In the genomic region with DNA sequence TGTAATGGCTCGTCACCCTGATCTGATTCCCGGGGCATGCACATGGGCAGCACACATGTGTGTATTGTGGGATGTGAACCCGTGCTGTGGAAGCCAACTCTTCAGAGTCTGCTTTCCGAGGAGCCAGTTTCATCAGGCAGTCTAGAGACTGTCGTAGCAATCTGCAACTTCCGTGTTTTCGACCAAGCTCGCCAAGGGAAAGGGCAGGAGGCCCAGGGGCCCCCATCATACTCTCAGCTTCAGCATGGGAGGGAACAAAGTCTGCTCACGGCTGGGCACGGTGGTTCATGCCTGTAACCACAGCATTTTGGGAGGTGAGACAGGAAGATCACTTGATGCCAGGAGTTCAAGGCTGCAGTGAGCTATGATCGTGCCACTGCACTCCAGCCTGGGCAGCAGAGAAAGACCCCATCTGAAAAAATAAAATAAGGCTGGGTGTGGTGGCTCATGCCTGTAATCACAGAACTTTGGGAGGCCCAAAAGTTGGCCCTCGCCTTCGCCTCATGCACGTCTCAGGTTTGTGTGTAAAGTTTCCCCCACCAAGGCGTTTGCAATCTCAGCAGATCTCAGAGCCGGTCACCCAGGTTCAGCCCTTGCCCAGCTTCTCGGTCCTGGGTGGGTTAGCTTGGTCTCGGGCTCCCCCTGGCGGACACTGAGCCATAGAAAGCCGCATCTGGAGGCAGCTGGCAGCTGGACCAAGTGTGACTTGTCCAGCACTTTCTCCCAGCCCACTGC, we compare ENCODE assay signal across 8 cellular contexts. TPM values are rescaled to one million over a fixed set of nuclear protein-coding genes. Genes with fewer than 3 reads are reported as not detected.
A peak's percentile ranks its signal among the peaks of the same experiment; 100 is the strongest.
DNase-seq lines count a peak whose midpoint lies in the region; ATAC-seq and TF ChIP-seq lines count a peak whose summit lies in the region.

No MANE protein-coding gene starts in this region.

- TF ChIP-seq POLR2A in esophagus muscularis mucosa (IDR thresholded peaks at IDR 0.05; ENCODE audit: low read depth) = no peak

- TF ChIP-seq EP300 in esophagus muscularis mucosa (IDR thresholded peaks at IDR 0.05) = no peak

- 52% methylated on average over 11 of the region's 20 CpGs for WGBS in esophagus muscularis mucosa

- DNase-seq in COR-L47 (lab: John Stamatoyannopoulos, UW) (peak; percentile 72), HT-29 (ENCODE audit: low spot score) (peak; percentile 90), Panc1 (ENCODE audit: low read depth, low spot score) (peak; percentile 69), esophagus muscularis mucosa (ENCODE audit: extremely low spot score) (peak; percentile 97)
- peak; percentile 90 for DNase-seq in activated T-cell treated with anti-CD3 and anti-CD28 coated beads, Interleukin-2, amount 50 U/mL, for 24 hours
- peak; percentile 53 to 85 (median 70) for DNase-seq in naive thymus-derived CD4-positive, alpha-beta T cell
- peak; percentile 55 to 66 for DNase-seq in stimulated activated CD8-positive, alpha-beta memory T cell treated with anti-CD3 and anti-CD28 coated beads, Interleukin-7, amount 100 ng/mL, for 4 hours (ENCODE audit: low read depth in 2 of 2)

- no peaks in the 10 kb centered on the region for H3K9me3 Mint-ChIP-seq in activated T-cell treated with anti-CD3 and anti-CD28 coated beads, Interleukin-2, amount 50 U/mL, for 24 hours
- peaks cover 0 to 2% (median 0%) of the 10 kb centered on the region in 11 donors for H3K9me3 Mint-ChIP-seq in naive thymus-derived CD4-positive, alpha-beta T cell

- H3K9me3 ChIP-seq in Panc1 (ENCODE audit: control insufficient read depth, insufficient read depth, low read depth, low read length) (no peaks in the 10 kb centered on the region), esophagus muscularis mucosa (no peaks in the 10 kb centered on the region)
- no peaks in the 10 kb centered on the region for H3K9me3 ChIP-seq in naive thymus-derived CD4-positive, alpha-beta T cell (ENCODE audit: control insufficient read depth in 2 of 3, low read length in 3 of 3)

- H3K4me1 ChIP-seq in Panc1 (ENCODE audit: control insufficient read depth, insufficient read depth, low read length) (no peaks in the 10 kb centered on the region; the same call in 1 of the 2 replicates), esophagus muscularis mucosa (peaks cover 6 to 14% (median 9%) of the 10 kb centered on the region in 4 donors)
- peaks cover 0 to 4% of the 10 kb centered on the region in 2 donors for H3K4me1 ChIP-seq in naive thymus-derived CD4-positive, alpha-beta T cell (ENCODE audit: control insufficient read depth in 2 of 2, insufficient read depth in 2 of 2, low read length in 2 of 2)

- in situ Hi-C loops in Panc1 (cut with HindIII; ENCODE audit: low pct_unique_long_range_greater_than_20kb, low sequenced_read_pairs) = no loop called here

- CTCF ChIA-PET in Panc1 (lab: Charles Lee) = interaction anchor here (0.6 to 1.8 kb wide), 5 partner anchors 14 to 223 kb away, joined by 3 to 23 read pairs (median 5); no protein-coding TSS in a partner anchor
- CTCF ChIA-PET in naive thymus-derived CD4-positive, alpha-beta T cell (lab: Charles Lee) = interaction anchor here (0.5 to 2.6 kb wide), 16 partner anchors 35 to 1686 kb away, joined by 3 to 45 read pairs (median 5); a partner anchor contains a TSS

- H3K27ac ChIP-seq in Panc1 (ENCODE audit: low read length) (peak overlapping the region; percentile 72), esophagus muscularis mucosa (replicated peaks in 1 of 4) (no peak overlapping the region)
- H3K27ac ChIP-seq in naive thymus-derived CD4-positive, alpha-beta T cell (ENCODE audit: low read depth, low read length) = no peak overlapping the region

- H3K27ac Mint-ChIP-seq in activated T-cell treated with anti-CD3 and anti-CD28 coated beads, Interleukin-2, amount 50 U/mL, for 24 hours = no peak overlapping the region
- H3K27ac Mint-ChIP-seq in naive thymus-derived CD4-positive, alpha-beta T cell = no peak overlapping the region

- H3K36me3 ChIP-seq in Panc1 (ENCODE audit: control insufficient read depth, insufficient read depth, low read length) = no peaks in the 10 kb centered on the region
- no peaks in the 10 kb centered on the region for H3K36me3 ChIP-seq in esophagus muscularis mucosa
- no peaks in the 10 kb centered on the region for H3K36me3 ChIP-seq in naive thymus-derived CD4-positive, alpha-beta T cell (ENCODE audit: control insufficient read depth in 2 of 3, insufficient read depth in 3 of 3, low read length in 3 of 3)

- ATAC-seq in Panc1 (peak; percentile 92), HG03045 (IDR thresholded peaks at IDR 0.05; ENCODE audit: unreplicated experiment) (no peak)
- ATAC-seq in naive thymus-derived CD4-positive, alpha-beta T cell = peak; percentile 80

- no peak overlapping the region for H3K4me3 ChIP-seq in Panc1 (ENCODE audit: low read depth in 2 of 2, low read length in 2 of 2)
- H3K4me3 ChIP-seq in esophagus muscularis mucosa = no peak overlapping the region
- no peak overlapping the region for H3K4me3 ChIP-seq in naive thymus-derived CD4-positive, alpha-beta T cell (ENCODE audit: low read length)

- H3K27me3 ChIP-seq in Panc1 (ENCODE audit: control insufficient read depth, insufficient read depth, low read length) (no peaks in the 10 kb centered on the region), esophagus muscularis mucosa (no peaks in the 10 kb centered on the region)
- no peaks in the 10 kb centered on the region for H3K27me3 ChIP-seq in naive thymus-derived CD4-positive, alpha-beta T cell (ENCODE audit: control insufficient read depth in 2 of 2, insufficient read depth in 2 of 2, low read length in 2 of 2)

- POLR2A ChIA-PET in Panc1 (lab: Charles Lee) = interaction anchor here (0.7 kb wide), 1 partner anchor 121 kb away, joined by 5 read pairs; no protein-coding TSS in a partner anchor
- POLR2A ChIA-PET in naive thymus-derived CD4-positive, alpha-beta T cell (lab: Charles Lee) = interaction anchor here (0.8 to 1.1 kb wide), 2 partner anchors 193 to 201 kb away, joined by 3 to 5 read pairs; no protein-coding TSS in a partner anchor

- H3K27me3 Mint-ChIP-seq in activated T-cell treated with anti-CD3 and anti-CD28 coated beads, Interleukin-2, amount 50 U/mL, for 24 hours = peaks cover 6% of the 10 kb centered on the region
- peaks cover 0 to 16% (median 4%) of the 10 kb centered on the region in 5 donors for H3K27me3 Mint-ChIP-seq in naive thymus-derived CD4-positive, alpha-beta T cell

- no TSS peak for BruUV-seq in Panc1 (replicated peaks; lab: Mats Ljungman, UMichigan)

- peak; percentile 91 for TF ChIP-seq CTCF in Panc1 (IDR thresholded peaks at IDR 0.05)
- TF ChIP-seq CTCF in esophagus muscularis mucosa (IDR thresholded peaks at IDR 0.05) = peak; percentile 85 to 92 (median 90)

- no peaks in the 10 kb centered on the region for H3K36me3 Mint-ChIP-seq in activated T-cell treated with anti-CD3 and anti-CD28 coated beads, Interleukin-2, amount 50 U/mL, for 24 hours (ENCODE audit: low read depth)
- no peaks in the 10 kb centered on the region for H3K36me3 Mint-ChIP-seq in naive thymus-derived CD4-positive, alpha-beta T cell

- no peak overlapping the region for H3K4me3 Mint-ChIP-seq in activated T-cell treated with anti-CD3 and anti-CD28 coated beads, Interleukin-2, amount 50 U/mL, for 24 hours
- H3K4me3 Mint-ChIP-seq in naive thymus-derived CD4-positive, alpha-beta T cell = no peak overlapping the region

- intact Hi-C loops in Panc1 (cut with micrococcal nuclease; ENCODE audit: unreplicated experiment) = loop anchor here (1.0 to 10.0 kb wide), 3 partner anchors 116 to 224 kb away; no protein-coding TSS in a partner anchor
- intact Hi-C loops in esophagus muscularis mucosa (cut with DNase I) = loop anchor here (1.0 kb wide), 2 partner anchors 202 to 223 kb away; no protein-coding TSS in a partner anchor
- intact Hi-C loops in naive thymus-derived CD4-positive, alpha-beta T cell (cut with micrococcal nuclease) = loop anchor here (1.0 to 2.0 kb wide), 5 partner anchors 201 to 380 kb away; no protein-coding TSS in a partner anchor

- H3K4me1 Mint-ChIP-seq in activated T-cell treated with anti-CD3 and anti-CD28 coated beads, Interleukin-2, amount 50 U/mL, for 24 hours (ENCODE audit: low read depth) = peaks cover 5% of the 10 kb centered on the region
- H3K4me1 Mint-ChIP-seq in naive thymus-derived CD4-positive, alpha-beta T cell = peaks cover 0 to 9% (median 2%) of the 10 kb centered on the region in 7 donors

RNA-seq across cellular contexts. Expression of a gene that starts 48.5 kb away (rescaled TPM):
- 13.0 and 15.5 TPM in 2 replicates for total RNA-seq in HT-29 (2014; rRNA removed; shearing (Covaris generic))
- 13.4 TPM for total RNA-seq in Panc1 (2021; ENCODE audit: unreplicated experiment)
- polyA plus RNA-seq in Panc1 (2012; ENCODE audit: insufficient read length) = 6.7 TPM
- total RNA-seq in esophagus muscularis mucosa = 10 to 100 TPM in 1 of 4 donors, 1 to 10 TPM in 3; 5.1 to 15.6 (median 8.9) TPM
- 1 to 10 TPM; 2.5 to 5.8 (median 3.9) TPM for total RNA-seq in naive thymus-derived CD4-positive, alpha-beta T cell
- 1 to 10 TPM; 7.0 to 8.0 TPM for polyA plus RNA-seq in naive thymus-derived CD4-positive, alpha-beta T cell
